In genomic region chr19:31678421-31678820, GRCh38 we compare ENCODE assay signal across 26 cellular contexts.
"Had no signal": no experiment of that assay in that cellular context is flagged by ENCODE, and none has a peak within 500 bp of the region (broad histone marks: within the 10 kb centered on the region; RNA-seq: fewer than 3 reads in every experiment).

No MANE protein-coding gene starts in this region.

- H3K9me3 ChIP-seq: ascending aorta had no signal

- H3K36me3 ChIP-seq: ascending aorta, cardiac muscle cell, WERI-Rb-1 had no signal

- H3K27me3 ChIP-seq: ascending aorta had no signal

- H3K27ac ChIP-seq: ascending aorta, cardiac muscle cell, WERI-Rb-1 had no signal

- ATAC-seq: activated CD8-positive, alpha-beta memory T cell treated with anti-CD3 and anti-CD28 coated beads, Interleukin-2, amount 10 ng/mL, durations not matched to agents 7 days and 5 days; K562 had no signal

- H3K4me1 ChIP-seq: ascending aorta had no signal

- DNase-seq: activated CD4-positive, alpha-beta memory T cell treated with anti-CD3 and anti-CD28 coated beads, Interleukin-2, amount 10 ng/mL, durations not matched to agents 7 days and 5 days; activated CD4-positive, alpha-beta T cell treated with anti-CD3 and anti-CD28 coated beads for 1 hour; activated CD4-positive, alpha-beta T cell treated with anti-CD3 and anti-CD28 coated beads for 48 hours; activated CD4-positive, CD25-positive, alpha-beta regulatory T cell; activated CD8-positive, alpha-beta memory T cell treated with anti-CD3 and anti-CD28 coated beads for 24 hours; activated CD8-positive, alpha-beta memory T cell treated with anti-CD3 and anti-CD28 coated beads, Interleukin-2, amount 10 ng/mL, durations not matched to agents 7 days and 5 days; activated CD8-positive, alpha-beta memory T cell treated with anti-CD3 and anti-CD28 coated beads, Interleukin-2, amount 50 U/mL, for 48 hours; activated effector memory CD4-positive, alpha-beta T cell treated with Interleukin-2 at 50 U/mL for 16 hours; activated naive CD4-positive, alpha-beta T cell; activated naive CD4-positive, alpha-beta T cell treated with anti-CD3 and anti-CD28 coated beads, Interleukin-2, amount 50 U/mL, for 16 hours; activated naive CD8-positive, alpha-beta T cell treated with anti-CD3 and anti-CD28 coated beads for 36 hours; activated T-cell treated with anti-CD3 and anti-CD28 coated beads, Interleukin-2, amount 50 U/mL, for 48 hours; amniotic stem cell; NCI-H1048; NCI-H1105 treated with DMSO at 0.1 percent for 48 hours; NCI-H1436 treated with DMSO at 0.1 percent for 48 hours; NCI-H1694 treated with DMSO at 0.1 percent for 48 hours; NCI-H2029; NCI-H345; NCI-H524 treated with DMSO at 0.1 percent for 48 hours; Right ventricle myocardium superior; T1000; WERI-Rb-1 had no signal

- H3K4me3 ChIP-seq: ascending aorta, cardiac muscle cell, K562 had no signal
